In genomic region chr13:97506511-97506910, GRCh38 we compare ENCODE assay signal across 16 cellular contexts.
DNase-seq lines count a peak whose midpoint lies in the region; ATAC-seq, FAIRE-seq and TF ChIP-seq lines count a peak whose summit lies in the region.
"Had no signal": no experiment of that assay in that cellular context is flagged by ENCODE, and none has a peak within 500 bp of the region (broad histone marks: within the 10 kb centered on the region; RNA-seq: fewer than 3 reads in every experiment).

No MANE protein-coding gene starts in this region.

- H3K36me3 ChIP-seq in cardiac muscle cell = no peaks in the 10 kb centered on the region
- no peaks in the 10 kb centered on the region for H3K36me3 ChIP-seq in kidney (ENCODE audit: control insufficient read depth in 1 of 2, insufficient read depth in 2 of 2, low read length in 2 of 2)
- H3K36me3 ChIP-seq: vagina had no signal

- intact Hi-C loops in Right ventricle myocardium superior (cut with DNase I) (no loop called here), kidney (cut with DNase I) (no loop called here)

- peaks cover 35% of the 10 kb centered on the region for H3K27me3 Mint-ChIP-seq in activated CD8-positive, alpha-beta T cell treated with anti-CD3 and anti-CD28 coated beads, Interleukin-2, amount 10 ng/mL, durations not matched to agents 7 days and 5 days (ENCODE audit: low read depth)

- no peak for FAIRE-seq in kidney (lab: Jason Lieb, UNC)

- H3K4me1 Mint-ChIP-seq in activated CD8-positive, alpha-beta T cell treated with anti-CD3 and anti-CD28 coated beads, Interleukin-2, amount 10 ng/mL, durations not matched to agents 7 days and 5 days (ENCODE audit: low read depth) = no peaks in the 10 kb centered on the region
- H3K4me1 Mint-ChIP-seq: activated CD4-positive, alpha-beta T cell treated with anti-CD3 and anti-CD28 coated beads, Interleukin-2, amount 10 ng/mL, durations not matched to agents 24 days and 14 days had no signal

- no peaks in the 10 kb centered on the region for H3K27me3 ChIP-seq in cardiac muscle cell
- H3K27me3 ChIP-seq: vagina had no signal

- peak; percentile 13 for TF ChIP-seq CTCF in cardiac muscle cell (IDR thresholded peaks at IDR 0.05; ENCODE audit: low read depth, low read length)
- TF ChIP-seq CTCF in kidney (IDR thresholded peaks at IDR 0.05; ENCODE audit: borderline replicate concordance, extremely low read depth, insufficient read depth) = no peak

- H3K27ac ChIP-seq in cardiac muscle cell (no peak overlapping the region), kidney (ENCODE audit: low read depth in 2 of 2, low read length in 2 of 2) (no peak overlapping the region)
- H3K27ac ChIP-seq: coronary artery, RWPE1, vagina had no signal

- no peaks in the 10 kb centered on the region for H3K4me1 ChIP-seq in cardiac muscle cell (ENCODE audit: low read depth)
- H3K4me1 ChIP-seq in kidney (ENCODE audit: control insufficient read depth in 1 of 2, insufficient read depth in 1 of 2, low read depth in 1 of 2, low read length in 2 of 2) = peaks cover 5 to 6% of the 10 kb centered on the region in 2 donors

- ATAC-seq in Right ventricle myocardium superior (ENCODE audit: poor library complexity) (no peak), GM21723 (IDR thresholded peaks at IDR 0.05; ENCODE audit: unreplicated experiment) (no peak), HG02763 (IDR thresholded peaks at IDR 0.05; ENCODE audit: unreplicated experiment) (no peak)
- ATAC-seq in activated CD8-positive, alpha-beta T cell treated with anti-CD3 and anti-CD28 coated beads, Interleukin-2, amount 10 ng/mL, durations not matched to agents 7 days and 5 days = no peak
- ATAC-seq: activated T-cell treated with anti-CD3 and anti-CD28 coated beads, Interleukin-2, amount 50 U/mL, for 4 hours; stimulated activated naive CD8-positive, alpha-beta T cell treated with anti-CD3 and anti-CD28 coated beads, Interleukin-15, Interleukin-2, amounts not matched to agents 100 U/mL and 50 U/mL, for 24 hours had no signal

- DNase-seq in cardiac muscle cell (ENCODE audit: low read depth in 1 of 2, low spot score in 1 of 2) (peak in 1 of 2 donors; percentile 90), Right ventricle myocardium superior (no peak), brain pericyte (ENCODE audit: low read depth, low spot score) (peak; percentile 69), kidney (peak; percentile 71), NCI-H1048 (lab: John Stamatoyannopoulos, UW) (no peak)
- no peak for DNase-seq in activated CD8-positive, alpha-beta T cell treated with anti-CD3 and anti-CD28 coated beads, Interleukin-2, amount 10 ng/mL, durations not matched to agents 7 days and 5 days
- DNase-seq: activated CD4-positive, alpha-beta T cell treated with anti-CD3 and anti-CD28 coated beads, Interleukin-2, amount 10 ng/mL, durations not matched to agents 24 days and 14 days; activated T-cell treated with anti-CD3 and anti-CD28 coated beads, Interleukin-2, amount 50 U/mL, for 4 hours; COR-L47; NCI-H2029; stimulated activated naive CD8-positive, alpha-beta T cell treated with anti-CD3 and anti-CD28 coated beads, Interleukin-15, Interleukin-2, amounts not matched to agents 100 U/mL and 50 U/mL, for 24 hours had no signal

- H3K9ac ChIP-seq in kidney (ENCODE audit: low read length in 2 of 2) = no peak overlapping the region

- H3K4me3 ChIP-seq in cardiac muscle cell = no peak overlapping the region
- H3K4me3 ChIP-seq in kidney (ENCODE audit: low read length in 2 of 2) = no peak overlapping the region
- H3K4me3 ChIP-seq: coronary artery, vagina had no signal

- POLR2A ChIA-PET in activated CD8-positive, alpha-beta T cell treated with anti-CD3 and anti-CD28 coated beads, Interleukin-2, amount 10 ng/mL, durations not matched to agents 7 days and 5 days (lab: Charles Lee) = no interaction called here

- H3K36me3 Mint-ChIP-seq in activated CD8-positive, alpha-beta T cell treated with anti-CD3 and anti-CD28 coated beads, Interleukin-2, amount 10 ng/mL, durations not matched to agents 7 days and 5 days (ENCODE audit: low read depth) = no peaks in the 10 kb centered on the region

- H3K9me3 ChIP-seq in cardiac muscle cell (ENCODE audit: low read depth) = no peaks in the 10 kb centered on the region
- no peaks in the 10 kb centered on the region for H3K9me3 ChIP-seq in kidney (ENCODE audit: control insufficient read depth in 1 of 2, low read length in 2 of 2)

- H3K9me3 Mint-ChIP-seq in activated CD8-positive, alpha-beta T cell treated with anti-CD3 and anti-CD28 coated beads, Interleukin-2, amount 10 ng/mL, durations not matched to agents 7 days and 5 days (ENCODE audit: insufficient read depth) = no peaks in the 10 kb centered on the region
- H3K9me3 Mint-ChIP-seq: activated CD4-positive, alpha-beta T cell treated with anti-CD3 and anti-CD28 coated beads, Interleukin-2, amount 10 ng/mL, durations not matched to agents 24 days and 14 days; activated T-cell treated with anti-CD3 and anti-CD28 coated beads, Interleukin-2, amount 50 U/mL, for 4 hours had no signal

- CTCF ChIA-PET in activated CD8-positive, alpha-beta T cell treated with anti-CD3 and anti-CD28 coated beads, Interleukin-2, amount 10 ng/mL, durations not matched to agents 7 days and 5 days (lab: Charles Lee) = no interaction called here

- H3K27ac Mint-ChIP-seq in activated CD8-positive, alpha-beta T cell treated with anti-CD3 and anti-CD28 coated beads, Interleukin-2, amount 10 ng/mL, durations not matched to agents 7 days and 5 days = no peak overlapping the region
- H3K27ac Mint-ChIP-seq: activated CD4-positive, alpha-beta T cell treated with anti-CD3 and anti-CD28 coated beads, Interleukin-2, amount 10 ng/mL, durations not matched to agents 24 days and 14 days had no signal

- no peak overlapping the region for H3K4me3 Mint-ChIP-seq in activated CD8-positive, alpha-beta T cell treated with anti-CD3 and anti-CD28 coated beads, Interleukin-2, amount 10 ng/mL, durations not matched to agents 7 days and 5 days
- H3K4me3 Mint-ChIP-seq: activated CD4-positive, alpha-beta T cell treated with anti-CD3 and anti-CD28 coated beads, Interleukin-2, amount 10 ng/mL, durations not matched to agents 24 days and 14 days; activated T-cell treated with anti-CD3 and anti-CD28 coated beads, Interleukin-2, amount 50 U/mL, for 4 hours had no signal

Comparison
In these comparisons a context has a peak if more than half of its experiments do, and no peak if none do; other contexts are left out.
1. DNase-seq: peak in brain pericyte (single experiment) and kidney (single experiment); none in Right ventricle myocardium superior (single experiment), NCI-H1048 (single experiment) and activated CD8-positive, alpha-beta T cell treated with anti-CD3 and anti-CD28 coated beads, Interleukin-2, amount 10 ng/mL, durations not matched to agents 7 days and 5 days (single experiment).